ENCODE assay signal across 30 cellular contexts in the genomic region with DNA sequence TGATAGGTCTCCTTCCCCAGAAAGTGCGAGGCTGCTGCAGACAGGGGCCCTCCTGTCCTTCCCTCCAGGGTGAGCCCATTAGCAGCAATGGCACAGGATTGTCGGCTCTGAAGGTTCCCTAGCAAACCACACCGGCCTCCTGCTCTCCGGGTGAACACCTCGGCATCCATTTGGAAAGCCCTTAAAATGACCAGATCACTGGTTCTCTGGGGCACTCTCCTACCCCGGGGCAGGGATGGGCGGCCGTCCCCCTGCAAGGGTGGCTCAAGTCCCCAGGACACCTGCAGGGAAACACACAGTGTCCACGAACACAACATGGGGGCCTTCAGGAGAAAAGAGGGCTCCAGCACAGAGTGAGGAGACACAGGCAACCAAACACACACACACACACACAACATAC.
"Had no signal": no experiment of that assay in that cellular context is flagged by ENCODE, and none has a peak within 500 bp of the region (broad histone marks: within the 10 kb centered on the region; RNA-seq: fewer than 3 reads in every experiment).

No MANE protein-coding gene starts in this region.

- H3K27me3 ChIP-seq: ascending aorta, body of pancreas, SJCRH30 had no signal

- H3K27ac ChIP-seq: ascending aorta, body of pancreas, SJCRH30, VCaP had no signal

- ATAC-seq: activated CD4-positive, alpha-beta T cell treated with anti-CD3 and anti-CD28 coated beads for 36 hours; activated CD8-positive, alpha-beta T cell treated with anti-CD3 and anti-CD28 coated beads for 36 hours; activated naive CD4-positive, alpha-beta T cell treated with anti-CD3 and anti-CD28 coated beads, Interleukin-2, amount 50 U/mL, for 72 hours; activated naive CD8-positive, alpha-beta T cell treated with anti-CD3 and anti-CD28 coated beads, Interleukin-2, amount 50 U/mL, for 24 hours; body of pancreas; Panc1 had no signal

- H3K9me3 ChIP-seq: ascending aorta, body of pancreas, SK-N-SH had no signal

- H3K4me3 ChIP-seq: ascending aorta, body of pancreas, SJCRH30 had no signal

- H3K4me1 ChIP-seq: ascending aorta, body of pancreas, SJCRH30 had no signal

- H3K9ac ChIP-seq: SK-N-SH had no signal

- DNase-seq: activated CD4-positive, alpha-beta T cell treated with anti-CD3 and anti-CD28 coated beads for 36 hours; activated CD4-positive, CD25-positive, alpha-beta regulatory T cell; activated CD8-positive, alpha-beta memory T cell treated with anti-CD3 and anti-CD28 coated beads, Interleukin-2, amount 50 U/mL, for 48 hours; activated CD8-positive, alpha-beta T cell treated with anti-CD3 and anti-CD28 coated beads for 36 hours; activated naive CD4-positive, alpha-beta T cell treated with Interleukin-2 at 50 U/mL for 16 hours; activated naive CD8-positive, alpha-beta T cell treated with anti-CD3 and anti-CD28 coated beads, Interleukin-2, amount 50 U/mL, for 24 hours; activated T-cell treated with anti-CD3 and anti-CD28 coated beads, Interleukin-2, amount 50 U/mL, for 1 hour; amniotic stem cell; body of pancreas; Kasumi-1; KBM-7; NCI-H1048; NCI-H1417; NCI-H1930; NCI-H2107; NCI-H2171 treated with DMSO at 0.1 percent for 48 hours; NCI-H345; NCI-H510A; NCI-H526 treated with DMSO at 0.1 percent for 48 hours; NK-92 treated with Interleukin-12 subunit alpha and Interleukin-12 subunit beta, amount 100 ng/mL, for 24 hours; OCI-M1; Right ventricle myocardium superior; RPMI8226; SJCRH30; SK-N-SH; T-helper 1 cell had no signal

- H3K36me3 ChIP-seq: ascending aorta, SJCRH30 had no signal
